ENCODE assay signal across 2 cellular contexts in the genomic region with DNA sequence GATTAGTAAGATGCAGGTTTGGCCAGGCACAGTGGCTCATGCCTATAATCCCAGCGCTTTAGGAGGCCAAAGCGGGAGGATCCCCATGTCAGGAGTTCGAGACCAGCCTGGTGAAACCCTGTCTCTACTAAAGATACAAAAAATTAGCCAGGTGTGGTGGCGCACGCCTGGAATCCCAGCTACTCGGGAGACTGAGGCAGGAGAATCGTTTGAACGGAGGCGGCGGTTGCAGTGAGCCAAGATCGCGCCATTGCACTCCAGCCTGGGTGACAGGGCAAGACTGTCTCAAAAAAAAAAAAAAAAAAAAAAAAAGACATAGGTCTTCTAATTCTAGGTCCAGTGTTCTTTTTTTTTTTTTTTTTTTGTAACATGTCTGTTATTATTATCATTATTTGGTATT. TPM values are rescaled to one million over a fixed set of nuclear protein-coding genes. Genes with fewer than 3 reads are reported as not detected.
"Had no signal": no experiment of that assay in that cellular context is flagged by ENCODE, and none has a peak within 500 bp of the region (broad histone marks: within the 10 kb centered on the region; RNA-seq: fewer than 3 reads in every experiment).

No MANE protein-coding gene starts in this region.

RNA-seq across cellular contexts. Expression of a gene that starts 52.1 kb away (rescaled TPM):
- total RNA-seq: HepG2, HT-29 had no signal
- polyA plus RNA-seq: HepG2 had no signal
